Comparison of ENCODE assay signal across 16 cellular contexts in genomic region chr11:35290876-35291275, GRCh38.
A peak's percentile ranks its signal among the peaks of the same experiment; 100 is the strongest.
DNase-seq lines count a peak whose midpoint lies in the region; ATAC-seq, FAIRE-seq and TF ChIP-seq lines count a peak whose summit lies in the region.
"Had no signal": no experiment of that assay in that cellular context is flagged by ENCODE, and none has a peak within 500 bp of the region (broad histone marks: within the 10 kb centered on the region; RNA-seq: fewer than 3 reads in every experiment).

No MANE protein-coding gene starts in this region.

- no CpG with 5 or more reads among the region's 3 CpGs for WGBS in H9 (ENCODE audit: extremely low coverage, insufficient read length, low lambda C conversion rate)
- no CpG with 5 or more reads among the region's 3 CpGs for WGBS in IMR-90 (ENCODE audit: extremely low coverage in 2 of 2, insufficient read length in 1 of 2), 2 experiments
- 49 to 77% (median 58%) methylated on average over 3 of the region's 3 CpGs for WGBS in adrenal gland, 4 donors
- no CpG with 5 or more reads among the region's 3 CpGs for WGBS in mesendoderm (ENCODE audit: extremely low coverage, insufficient coverage, low lambda C conversion rate)

- no peak overlapping the region for H3K56ac ChIP-seq in H9 (ENCODE audit: insufficient read length, low read depth, low read length)
- no peak overlapping the region for H3K56ac ChIP-seq in IMR-90 (ENCODE audit: extremely low read depth, insufficient read depth, low read length)
- no peak overlapping the region for H3K56ac ChIP-seq in mesendoderm (ENCODE audit: low read length)

- dilution Hi-C loops in IMR-90 (cut with HindIII; ENCODE audit: low sequenced_read_pairs, unreplicated experiment) = no loop called here

- H2BK12ac ChIP-seq in H9 (ENCODE audit: insufficient read length, low read depth, low read length) = no peak overlapping the region

- H3K4me2 ChIP-seq in H9 (ENCODE audit: insufficient read depth, insufficient read length, low read length) (no peak overlapping the region), IMR-90 (ENCODE audit: low read depth, low read length) (no peak overlapping the region), mesendoderm (ENCODE audit: low read length) (no peak overlapping the region)

- intact Hi-C loops in IMR-90 (cut with micrococcal nuclease) = no loop called here
- intact Hi-C loops in adrenal gland (cut with DNase I) = no loop called here

- H3K36me3 ChIP-seq in IMR-90 (ENCODE audit: control insufficient read depth, insufficient read depth, low read length) (no peaks in the 10 kb centered on the region), adrenal gland (replicated peaks in 1 of 2) (no peaks in the 10 kb centered on the region), mesendoderm (ENCODE audit: control insufficient read depth, insufficient read depth, low read length) (no peaks in the 10 kb centered on the region)

- H3K18ac ChIP-seq in H9 (ENCODE audit: insufficient read length, low read depth, low read length) = no peak overlapping the region
- H3K18ac ChIP-seq in IMR-90 (ENCODE audit: low read depth, low read length) = peak overlapping the region; percentile 71; the same call in 1 of the 2 replicates
- no peak overlapping the region for H3K18ac ChIP-seq in mesendoderm (ENCODE audit: low read length)

- peaks cover 8% of the 10 kb centered on the region; the same call in 1 of the 2 replicates for H3K9me1 ChIP-seq in IMR-90 (ENCODE audit: insufficient read depth, low read length)

- H4K20me1 ChIP-seq in H9 (ENCODE audit: control insufficient read depth, insufficient read depth, insufficient read length) (no peaks in the 10 kb centered on the region), IMR-90 (ENCODE audit: insufficient read depth, low read length) (no peaks in the 10 kb centered on the region)

- H3K79me2 ChIP-seq in H9 (ENCODE audit: insufficient read depth, low read length) = no peaks in the 10 kb centered on the region
- H3K79me2 ChIP-seq in mesendoderm (ENCODE audit: control insufficient read depth, insufficient read depth, low read length) = no peaks in the 10 kb centered on the region

- no peak overlapping the region for H4K8ac ChIP-seq in H9 (replicated peaks; ENCODE audit: insufficient read length, low read depth, low read length)
- H4K8ac ChIP-seq in IMR-90 (ENCODE audit: low read depth in 2 of 2, low read length in 2 of 2) = 0 out of 4 replicates have a peak overlapping the region, but pooled peaks of 1 of the 2 experiments have one; percentile 30
- H4K8ac ChIP-seq in mesendoderm (ENCODE audit: low read depth, low read length) = no peak overlapping the region

- no peaks in the 10 kb centered on the region for H3K4me1 ChIP-seq in H9 (ENCODE audit: insufficient read depth, low read length)
- H3K4me1 ChIP-seq in IMR-90 (ENCODE audit: control insufficient read depth, insufficient read depth, low read length) = peaks cover 11% of the 10 kb centered on the region
- H3K4me1 ChIP-seq in adrenal gland (replicated peaks in 1 of 2) = peaks cover 13 to 14% of the 10 kb centered on the region in 2 donors
- no peaks in the 10 kb centered on the region for H3K4me1 ChIP-seq in mesendoderm (ENCODE audit: control insufficient read depth, low read depth, low read length)

- no peak overlapping the region for H3K27ac ChIP-seq in H9 (ENCODE audit: insufficient read length, low read depth, low read length)
- H3K27ac ChIP-seq in IMR-90 (ENCODE audit: insufficient read depth, low read length) = no peak overlapping the region
- H3K27ac ChIP-seq in adrenal gland = peak overlapping the region in 3 of 5 donors; percentile 19 to 44 (median 41)
- no peak overlapping the region for H3K27ac ChIP-seq in mesendoderm (ENCODE audit: low read depth, low read length)

- H3K9me3 Mint-ChIP-seq in H9 = no peaks in the 10 kb centered on the region
- H3K9me3 Mint-ChIP-seq in stimulated activated naive CD8-positive, alpha-beta T cell treated with anti-CD3 and anti-CD28 coated beads, Interleukin-15, amount 100 ng/mL, for 72 hours = peaks cover 4 to 6% of the 10 kb centered on the region in 2 donors
- H3K9me3 Mint-ChIP-seq: CD8-positive, alpha-beta T cell had no signal

- H3K9ac ChIP-seq in H9 (ENCODE audit: extremely low read depth, insufficient read length, low read length) (no peak overlapping the region), IMR-90 (ENCODE audit: low read depth, low read length) (no peak overlapping the region), mesendoderm (ENCODE audit: low read length) (no peak overlapping the region)

- no peak for TF ChIP-seq CTCF in H9 (conservative IDR thresholded peaks at IDR 0.05)
- TF ChIP-seq CTCF in IMR-90 (conservative IDR thresholded peaks at IDR 0.05; ENCODE audit: low read depth, low read length) = no peak
- no peak for TF ChIP-seq CTCF in adrenal gland (IDR thresholded peaks at IDR 0.05)

- H3K4ac ChIP-seq in H9 (ENCODE audit: low read depth, low read length) (no peak overlapping the region), IMR-90 (ENCODE audit: low read depth, low read length) (peak overlapping the region; percentile 20), mesendoderm (ENCODE audit: low read depth, low read length) (no peak overlapping the region)

- H4K5ac ChIP-seq in H9 (ENCODE audit: insufficient read length, low read depth, low read length) = no peak overlapping the region
- no peak overlapping the region for H4K5ac ChIP-seq in IMR-90 (ENCODE audit: low read depth, low read length)
- no peak overlapping the region for H4K5ac ChIP-seq in mesendoderm (ENCODE audit: low read length)

- TF ChIP-seq POLR2A in IMR-90 (IDR thresholded peaks at IDR 0.05; ENCODE audit: low read depth, low read length) (no peak), adrenal gland (IDR thresholded peaks at IDR 0.05) (no peak)

- H3K23ac ChIP-seq in H9 (ENCODE audit: insufficient read length, low read depth, low read length) = no peak overlapping the region
- H3K23ac ChIP-seq in IMR-90 (ENCODE audit: low read depth, low read length) = no peak overlapping the region
- H3K23ac ChIP-seq in mesendoderm (ENCODE audit: low read length) = no peak overlapping the region

- no peak for FAIRE-seq in HTR-8/SVneo (lab: Jason Lieb, UNC)
- FAIRE-seq: H1 had no signal

- no peaks in the 10 kb centered on the region for H3K36me3 Mint-ChIP-seq in H9 (ENCODE audit: insufficient read depth in 1 of 3, low read depth in 3 of 3)
- H3K36me3 Mint-ChIP-seq: CD8-positive, alpha-beta T cell had no signal

- H3K27me3 ChIP-seq in H9 (ENCODE audit: insufficient read depth, low read length) = no peaks in the 10 kb centered on the region
- no peaks in the 10 kb centered on the region for H3K27me3 ChIP-seq in IMR-90 (ENCODE audit: control insufficient read depth, insufficient read depth, low read length)
- no peaks in the 10 kb centered on the region for H3K27me3 ChIP-seq in adrenal gland
- H3K27me3 ChIP-seq in mesendoderm (ENCODE audit: insufficient read depth, low read length, poor library complexity) = no peaks in the 10 kb centered on the region

- H2BK20ac ChIP-seq in H9 (ENCODE audit: low read depth, low read length, poor library complexity, severe bottlenecking) = no peak overlapping the region
- peak overlapping the region; percentile 8; the same call in 1 of the 2 replicates for H2BK20ac ChIP-seq in IMR-90 (ENCODE audit: low read depth, low read length)

- no peak overlapping the region for H2AFZ ChIP-seq in H9 (ENCODE audit: low read length)
- H2AFZ ChIP-seq in IMR-90 (replicated peaks; ENCODE audit: low read length, poor library complexity) = no peak overlapping the region

- H3K79me1 ChIP-seq in H9 (ENCODE audit: insufficient read depth, low read depth, low read length, poor library complexity, severe bottlenecking) (no peaks in the 10 kb centered on the region), IMR-90 (ENCODE audit: low read depth in 1 of 2, low read length in 2 of 2) (no peaks in the 10 kb centered on the region; a peak in 1 of 4 replicates), mesendoderm (ENCODE audit: low read length) (no peaks in the 10 kb centered on the region)

- H3K14ac ChIP-seq in H9 (ENCODE audit: insufficient read depth, low read length) (0 out of 2 replicates have a peak overlapping the region, but pooled peaks have one; percentile 75), IMR-90 (replicated peaks; ENCODE audit: low read depth, low read length) (peak overlapping the region; percentile 4; the same call in 1 of the 2 replicates)

- no peak overlapping the region for H3K27ac Mint-ChIP-seq in H9
- H3K27ac Mint-ChIP-seq in stimulated activated naive CD8-positive, alpha-beta T cell treated with anti-CD3 and anti-CD28 coated beads, Interleukin-15, amount 100 ng/mL, for 72 hours = no peak overlapping the region
- H3K27ac Mint-ChIP-seq: CD8-positive, alpha-beta T cell had no signal

- H3K4me3 ChIP-seq in IMR-90 (ENCODE audit: insufficient read depth, low read depth, low read length) = no peak overlapping the region
- H3K4me3 ChIP-seq in adrenal gland = no peak overlapping the region
- H3K4me3 ChIP-seq in mesendoderm (ENCODE audit: low read length) = no peak overlapping the region

- CTCF ChIA-PET in IMR-90 (lab: Yijun Ruan, JAX) = interaction anchor here (1.2 kb wide), 1 partner anchor 15 kb away, joined by 4 read pairs; no protein-coding TSS in a partner anchor

- H3K4me1 Mint-ChIP-seq in H9 = peaks cover 4% of the 10 kb centered on the region in 2 experiments; a peak in 3 of 4 replicates
- peaks cover 60% of the 10 kb centered on the region for H3K4me1 Mint-ChIP-seq in stimulated activated naive CD8-positive, alpha-beta T cell treated with anti-CD3 and anti-CD28 coated beads, Interleukin-15, amount 100 ng/mL, for 72 hours

- H2BK120ac ChIP-seq in H9 (ENCODE audit: low read depth, low read length, poor library complexity, severe bottlenecking) (no peak overlapping the region), IMR-90 (ENCODE audit: low read depth, low read length) (peak overlapping the region; percentile 74), mesendoderm (ENCODE audit: low read depth, low read length) (no peak overlapping the region)

- no peaks in the 10 kb centered on the region for H3K23me2 ChIP-seq in H9 (ENCODE audit: insufficient read length, low read depth, low read length, poor library complexity, severe bottlenecking)

- in situ Hi-C loops in IMR-90 (cut with MboI; ENCODE audit: low sequenced_read_pairs) = no loop called here

- H4K91ac ChIP-seq in H9 (ENCODE audit: insufficient read length, low read depth, low read length) (no peak overlapping the region), IMR-90 (ENCODE audit: insufficient read depth, low read depth, low read length) (peak overlapping the region; percentile 43; the same call in 1 of the 2 replicates)

- H3K9me3 ChIP-seq in H9 (ENCODE audit: control insufficient read depth, low read depth, low read length) = no peaks in the 10 kb centered on the region
- no peaks in the 10 kb centered on the region for H3K9me3 ChIP-seq in IMR-90 (ENCODE audit: control insufficient read depth, insufficient read depth, low read length)
- H3K9me3 ChIP-seq in adrenal gland (replicated peaks in 1 of 3) = no peaks in the 10 kb centered on the region
- H3K9me3 ChIP-seq: SK-N-SH had no signal

- POLR2A ChIA-PET in IMR-90 (lab: Charles Lee; ENCODE audit: unreplicated experiment) = no interaction called here

- H2BK5ac ChIP-seq in H9 (ENCODE audit: insufficient read length, low read length) (no peak overlapping the region), IMR-90 (ENCODE audit: low read depth, low read length, poor library complexity, severe bottlenecking) (peak overlapping the region; percentile 30), mesendoderm (ENCODE audit: low read length) (no peak overlapping the region)

- TF ChIP-seq RAD21 in IMR-90 (IDR thresholded peaks at IDR 0.05; ENCODE audit: low read length) = no peak

- no peaks in the 10 kb centered on the region for H3K27me3 Mint-ChIP-seq in H9 (ENCODE audit: low read depth)
- H3K27me3 Mint-ChIP-seq in stimulated activated naive CD8-positive, alpha-beta T cell treated with anti-CD3 and anti-CD28 coated beads, Interleukin-15, amount 100 ng/mL, for 72 hours = no peaks in the 10 kb centered on the region

- no peak overlapping the region for H3T11ph ChIP-seq in H9 (ENCODE audit: low read length)

- no TSS peak for BruUV-seq in IMR-90 (replicated peaks; lab: Mats Ljungman, UMichigan)

- H2BK15ac ChIP-seq in H9 (ENCODE audit: low read depth, low read length) (no peak overlapping the region), IMR-90 (ENCODE audit: low read depth, low read length) (peak overlapping the region; percentile 57; the same call in 2 of the 3 replicates), mesendoderm (replicated peaks; ENCODE audit: low read depth) (no peak overlapping the region)

- no peak overlapping the region for H2AK9ac ChIP-seq in IMR-90 (replicated peaks; ENCODE audit: low read depth, low read length, poor library complexity)

- ATAC-seq in IMR-90 (ENCODE audit: low read depth) (no peak), HG02938 (IDR thresholded peaks at IDR 0.05; ENCODE audit: unreplicated experiment) (no peak)
- no peak for ATAC-seq in stimulated activated naive CD8-positive, alpha-beta T cell treated with anti-CD3 and anti-CD28 coated beads, Interleukin-15, amount 100 ng/mL, for 72 hours
- ATAC-seq: CD8-positive, alpha-beta T cell had no signal

- DNase-seq in H9 = no peak
- DNase-seq in IMR-90 = no peak
- peak; percentile 47 to 80 (median 70) for DNase-seq in adrenal gland
- peak; percentile 38 for DNase-seq in mesendoderm
- DNase-seq in HTR-8/SVneo (ENCODE audit: insufficient read length, low spot score) = no peak
- no peak for DNase-seq in stimulated activated naive CD8-positive, alpha-beta T cell treated with anti-CD3 and anti-CD28 coated beads, Interleukin-15, amount 100 ng/mL, for 72 hours
- DNase-seq: CD8-positive, alpha-beta T cell; NCI-H1048; NCI-H146; NCI-H2107; NCI-H345; NCI-H69; Right ventricle myocardium superior; SK-N-SH had no signal

- H3K4me3 Mint-ChIP-seq in H9 = no peak overlapping the region
- no peak overlapping the region for H3K4me3 Mint-ChIP-seq in stimulated activated naive CD8-positive, alpha-beta T cell treated with anti-CD3 and anti-CD28 coated beads, Interleukin-15, amount 100 ng/mL, for 72 hours
- H3K4me3 Mint-ChIP-seq: CD8-positive, alpha-beta T cell had no signal

- H2AK5ac ChIP-seq in H9 (ENCODE audit: insufficient read length, low read length) = no peak overlapping the region
- peak overlapping the region; percentile 96 for H2AK5ac ChIP-seq in IMR-90 (ENCODE audit: low read depth, low read length)
- no peak overlapping the region for H2AK5ac ChIP-seq in mesendoderm (ENCODE audit: low read length)

Comparison
In these comparisons a context has a peak if more than half of its experiments do, and no peak if none do; other contexts are left out.
1. DNase-seq: peak in adrenal gland (7 of 7) and mesendoderm (single experiment); none in H9 (single experiment), IMR-90 (single experiment), HTR-8/SVneo (single experiment) and stimulated activated naive CD8-positive, alpha-beta T cell treated with anti-CD3 and anti-CD28 coated beads, Interleukin-15, amount 100 ng/mL, for 72 hours (0 of 2).
2. H3K27ac ChIP-seq: peak in adrenal gland (3 of 5); none in H9 (single experiment), IMR-90 (single experiment) and mesendoderm (single experiment).